In the genomic region with DNA sequence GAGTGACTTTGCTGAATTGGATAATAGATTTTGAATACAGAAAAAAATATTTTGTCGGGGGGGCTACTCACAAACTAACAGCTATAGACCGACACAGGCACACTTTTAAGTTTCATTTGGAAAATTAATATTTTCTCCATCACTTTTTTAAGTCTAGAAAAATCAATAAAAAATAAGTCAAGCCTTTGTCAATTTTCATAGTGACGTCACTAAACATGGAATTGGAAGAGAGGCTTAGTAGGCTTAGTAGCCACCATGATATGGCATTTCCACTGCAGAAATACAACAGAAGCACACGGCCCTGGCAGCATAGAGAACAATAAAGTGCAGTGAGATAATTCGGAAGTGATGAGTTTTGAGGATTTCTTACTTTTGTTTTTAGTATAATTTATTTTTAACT, we compare ENCODE assay signal across 29 cellular contexts.
"Had no signal": no experiment of that assay in that cellular context is flagged by ENCODE, and none has a peak within 500 bp of the region (broad histone marks: within the 10 kb centered on the region; RNA-seq: fewer than 3 reads in every experiment).

No MANE protein-coding gene starts in this region.

- FAIRE-seq: urothelium cell line had no signal

- DNase-seq: stimulated activated CD4-positive, alpha-beta T cell treated with anti-CD3 and anti-CD28 coated beads, Interleukin-2, amount 100 ng/mL, for 48 hours; stimulated activated CD4-positive, alpha-beta T cell treated with anti-CD3 and anti-CD28 coated beads, Interleukin-4, amount 100 ng/mL, for 1 hour; stimulated activated CD4-positive, alpha-beta T cell treated with anti-CD3 and anti-CD28 coated beads, Interleukin-4, amount 100 ng/mL, for 24 hours; stimulated activated CD4-positive, alpha-beta T cell treated with anti-CD3 and anti-CD28 coated beads, Interleukin-4, amount 100 ng/mL, for 4 hours; stimulated activated CD8-positive, alpha-beta memory T cell treated with anti-CD3 and anti-CD28 coated beads, Interleukin-4, amount 100 ng/mL, for 48 hours; stimulated activated naive B cell treated with anti-CD40 and anti-IgM and Interleukin-4, amounts not matched to agents 10 μg/mL and 1 μg/mL and 100 μg/mL, for 72 hours; stimulated activated naive CD4-positive, alpha-beta T cell; stimulated activated naive CD4-positive, alpha-beta T cell treated with Interleukin-2 at 50 U/mL for 16 hours; stimulated activated naive CD8-positive, alpha-beta T cell treated with anti-CD3 and anti-CD28 coated beads, Interleukin-15, amount 100 ng/mL, for 72 hours; stimulated activated naive CD8-positive, alpha-beta T cell treated with anti-CD3 and anti-CD28 coated beads, Interleukin-15, Interleukin-2, amounts not matched to agents 100 U/mL and 50 U/mL, for 24 hours; stomach; substantia nigra; testis; thyroid gland; tibial artery; transverse colon; trophoblast cell; upper lobe of left lung; upper lobe of right lung; uterus had no signal

- H3K9me3 ChIP-seq: stomach, suprapubic skin, testis, thoracic aorta, thyroid gland, tibial artery, tibial nerve, transverse colon, upper lobe of left lung, upper lobe of right lung, uterus, vagina had no signal

- H3K27me3 ChIP-seq: stomach, suprapubic skin, testis, thyroid gland, tibial artery, tibial nerve, transverse colon, upper lobe of left lung, upper lobe of right lung, uterus, vagina had no signal

- H3K36me3 Mint-ChIP-seq: stimulated activated effector memory CD8-positive, alpha-beta T cell treated with anti-CD3 and anti-CD28 coated beads, Interleukin-12 subunit alpha, Interleukin-12 subunit beta, amount 100 ng/mL, for 72 hours; stimulated activated memory B cell treated with anti-CD40 and anti-IgM and Interleukin-4, amounts not matched to agents 10 μg/mL and 1 μg/mL and 100 μg/mL, for 72 hours; stimulated activated naive B cell treated with anti-CD40 and anti-IgM and Interleukin-4, amounts not matched to agents 10 μg/mL and 1 μg/mL and 100 μg/mL, for 72 hours; type B pancreatic cell had no signal

- H3K27ac Mint-ChIP-seq: stimulated activated effector memory CD8-positive, alpha-beta T cell treated with anti-CD3 and anti-CD28 coated beads, Interleukin-12 subunit alpha, Interleukin-12 subunit beta, amount 100 ng/mL, for 72 hours; stimulated activated memory B cell treated with anti-CD40 and anti-IgM and Interleukin-4, amounts not matched to agents 10 μg/mL and 1 μg/mL and 100 μg/mL, for 72 hours; stimulated activated naive B cell treated with anti-CD40 and anti-IgM and Interleukin-4, amounts not matched to agents 10 μg/mL and 1 μg/mL and 100 μg/mL, for 72 hours; stimulated activated naive CD8-positive, alpha-beta T cell treated with anti-CD3 and anti-CD28 coated beads, Interleukin-15, amount 100 ng/mL, for 72 hours; stimulated activated naive CD8-positive, alpha-beta T cell treated with anti-CD3 and anti-CD28 coated beads, Interleukin-15, Interleukin-2, amounts not matched to agents 100 ng/mL and 50 ng/mL, for 24 hours; type B pancreatic cell had no signal

- H3K4me1 ChIP-seq: stomach, suprapubic skin, testis, thyroid gland, tibial artery, tibial nerve, transverse colon, upper lobe of left lung, upper lobe of right lung, uterus, vagina had no signal

- H3K36me3 ChIP-seq: stomach, suprapubic skin, thoracic aorta, thyroid gland, tibial artery, tibial nerve, transverse colon, upper lobe of left lung, upper lobe of right lung, uterus, vagina had no signal

- H3K9me3 Mint-ChIP-seq: stimulated activated effector memory CD8-positive, alpha-beta T cell treated with anti-CD3 and anti-CD28 coated beads, Interleukin-12 subunit alpha, Interleukin-12 subunit beta, amount 100 ng/mL, for 72 hours; stimulated activated memory B cell treated with anti-CD40 and anti-IgM and Interleukin-4, amounts not matched to agents 10 μg/mL and 1 μg/mL and 100 μg/mL, for 72 hours; stimulated activated naive B cell treated with anti-CD40 and anti-IgM and Interleukin-4, amounts not matched to agents 10 μg/mL and 1 μg/mL and 100 μg/mL, for 72 hours; stimulated activated naive CD8-positive, alpha-beta T cell treated with anti-CD3 and anti-CD28 coated beads, Interleukin-15, amount 100 ng/mL, for 72 hours; stimulated activated naive CD8-positive, alpha-beta T cell treated with anti-CD3 and anti-CD28 coated beads, Interleukin-15, Interleukin-2, amounts not matched to agents 100 ng/mL and 50 ng/mL, for 24 hours; type B pancreatic cell had no signal

- H3K4me3 ChIP-seq: stomach, suprapubic skin, testis, thoracic aorta, thyroid gland, tibial artery, tibial nerve, transverse colon, upper lobe of left lung, upper lobe of right lung, uterus, vagina had no signal

- H3K27ac ChIP-seq: stomach, suprapubic skin, testis, thoracic aorta, thyroid gland, tibial artery, tibial nerve, transverse colon, upper lobe of left lung, upper lobe of right lung, uterus, vagina had no signal

- H3K4me1 Mint-ChIP-seq: stimulated activated effector memory CD8-positive, alpha-beta T cell treated with anti-CD3 and anti-CD28 coated beads, Interleukin-12 subunit alpha, Interleukin-12 subunit beta, amount 100 ng/mL, for 72 hours; stimulated activated memory B cell treated with anti-CD40 and anti-IgM and Interleukin-4, amounts not matched to agents 10 μg/mL and 1 μg/mL and 100 μg/mL, for 72 hours; stimulated activated naive B cell treated with anti-CD40 and anti-IgM and Interleukin-4, amounts not matched to agents 10 μg/mL and 1 μg/mL and 100 μg/mL, for 72 hours; stimulated activated naive CD8-positive, alpha-beta T cell treated with anti-CD3 and anti-CD28 coated beads, Interleukin-15, amount 100 ng/mL, for 72 hours had no signal

- ATAC-seq: stimulated activated effector memory CD8-positive, alpha-beta T cell treated with anti-CD3 and anti-CD28 coated beads, Interleukin-12 subunit alpha, Interleukin-12 subunit beta, amount 100 ng/mL, for 72 hours; stimulated activated memory B cell treated with anti-CD40 and anti-IgM and Interleukin-4, amounts not matched to agents 10 μg/mL and 1 μg/mL and 100 μg/mL, for 72 hours; stimulated activated naive B cell treated with anti-CD40 and anti-IgM and Interleukin-4, amounts not matched to agents 10 μg/mL and 1 μg/mL and 100 μg/mL, for 72 hours; stimulated activated naive CD8-positive, alpha-beta T cell treated with anti-CD3 and anti-CD28 coated beads, Interleukin-15, amount 100 ng/mL, for 72 hours; stimulated activated naive CD8-positive, alpha-beta T cell treated with anti-CD3 and anti-CD28 coated beads, Interleukin-15, Interleukin-2, amounts not matched to agents 100 U/mL and 50 U/mL, for 24 hours; upper lobe of right lung had no signal

- H3K27me3 Mint-ChIP-seq: stimulated activated naive CD8-positive, alpha-beta T cell treated with anti-CD3 and anti-CD28 coated beads, Interleukin-15, amount 100 ng/mL, for 72 hours had no signal

- H3K4me3 Mint-ChIP-seq: stimulated activated effector memory CD8-positive, alpha-beta T cell treated with anti-CD3 and anti-CD28 coated beads, Interleukin-12 subunit alpha, Interleukin-12 subunit beta, amount 100 ng/mL, for 72 hours; stimulated activated memory B cell treated with anti-CD40 and anti-IgM and Interleukin-4, amounts not matched to agents 10 μg/mL and 1 μg/mL and 100 μg/mL, for 72 hours; stimulated activated naive B cell treated with anti-CD40 and anti-IgM and Interleukin-4, amounts not matched to agents 10 μg/mL and 1 μg/mL and 100 μg/mL, for 72 hours; stimulated activated naive CD8-positive, alpha-beta T cell treated with anti-CD3 and anti-CD28 coated beads, Interleukin-15, amount 100 ng/mL, for 72 hours; stimulated activated naive CD8-positive, alpha-beta T cell treated with anti-CD3 and anti-CD28 coated beads, Interleukin-15, Interleukin-2, amounts not matched to agents 100 ng/mL and 50 ng/mL, for 24 hours; type B pancreatic cell had no signal
